Comparison of ENCODE assay signal across 17 cellular contexts in the genomic region with DNA sequence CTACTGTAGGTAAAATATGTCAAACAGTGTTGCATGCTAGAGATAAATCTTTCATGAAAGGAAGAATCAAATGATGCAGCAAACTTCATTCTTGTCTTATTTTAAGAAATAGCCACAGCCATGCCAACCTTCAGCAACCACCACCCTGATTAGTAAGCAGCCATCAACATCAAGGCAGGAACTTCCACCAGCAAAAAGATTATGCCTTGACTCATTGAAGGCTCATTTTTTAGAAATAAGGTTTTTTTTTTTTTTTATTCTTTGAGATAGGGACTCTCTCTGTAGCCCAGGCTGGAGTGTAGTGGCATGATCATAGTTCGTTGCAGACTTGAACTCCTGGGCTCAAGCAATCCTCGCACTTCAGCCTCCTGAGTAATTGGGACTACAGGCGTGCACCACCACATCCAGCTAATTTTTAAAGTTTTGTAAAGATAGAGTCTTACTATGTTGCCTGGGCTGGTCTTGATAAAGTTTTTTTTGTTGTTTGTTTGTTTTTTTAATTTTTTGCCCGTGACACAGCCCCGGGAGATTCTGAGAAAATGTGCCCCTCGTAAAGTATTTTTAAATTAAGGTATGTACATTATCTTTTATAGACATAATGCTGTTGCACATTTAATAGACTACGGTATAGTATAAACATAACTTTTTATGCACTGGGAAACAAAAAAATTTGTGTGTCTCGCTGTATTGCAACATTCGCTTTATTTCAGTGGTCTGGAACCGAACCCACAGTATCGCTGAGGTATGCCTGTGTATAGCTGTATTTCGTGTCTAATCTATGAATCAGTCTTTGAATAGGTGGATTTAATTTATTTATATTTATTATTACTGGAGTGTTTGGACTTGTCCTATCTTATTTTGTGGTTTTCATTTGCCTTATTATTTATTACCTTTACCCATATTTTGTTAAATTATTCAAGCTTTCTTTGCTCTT. TPM values are rescaled to one million over a fixed set of nuclear protein-coding genes. Genes with fewer than 3 reads are reported as not detected.
A peak's percentile ranks its signal among the peaks of the same experiment; 100 is the strongest.
DNase-seq lines count a peak whose midpoint lies in the region; ATAC-seq and TF ChIP-seq lines count a peak whose summit lies in the region.
"Had no signal": no experiment of that assay in that cellular context is flagged by ENCODE, and none has a peak within 500 bp of the region (broad histone marks: within the 10 kb centered on the region; RNA-seq: fewer than 3 reads in every experiment).

No MANE protein-coding gene starts in this region.

- intact Hi-C loops in activated CD8-positive, alpha-beta T cell treated with anti-CD3 and anti-CD28 coated beads for 36 hours (cut with micrococcal nuclease), result no loop called here
- intact Hi-C loops in naive thymus-derived CD4-positive, alpha-beta T cell (cut with micrococcal nuclease), result loop anchor here (2.0 kb wide), 3 partner anchors 13 to 19 kb away; no protein-coding TSS in a partner anchor
- intact Hi-C loops in breast epithelium (cut with DNase I; ENCODE audit: low total_unique reads) (no loop called here), colonic mucosa (cut with DNase I) (no loop called here)

- no peaks in the 10 kb centered on the region for H3K27me3 Mint-ChIP-seq in activated CD8-positive, alpha-beta T cell treated with anti-CD3 and anti-CD28 coated beads for 36 hours
- no peaks in the 10 kb centered on the region for H3K27me3 Mint-ChIP-seq in activated CD8-positive, alpha-beta T cell treated with anti-CD3 and anti-CD28 coated beads, Interleukin-2, amount 10 ng/mL, durations not matched to agents 7 days and 5 days (ENCODE audit: low read depth)
- H3K27me3 Mint-ChIP-seq in CD8-positive, alpha-beta memory T cell, result no peaks in the 10 kb centered on the region
- H3K27me3 Mint-ChIP-seq in naive thymus-derived CD4-positive, alpha-beta T cell, result no peaks in the 10 kb centered on the region

- no peak for TF ChIP-seq CTCF in activated CD8-positive, alpha-beta T cell treated with anti-CD3 and anti-CD28 coated beads for 36 hours (IDR thresholded peaks at IDR 0.05)
- TF ChIP-seq CTCF in breast epithelium (IDR thresholded peaks at IDR 0.05), result no peak
- TF ChIP-seq CTCF in colonic mucosa (IDR thresholded peaks at IDR 0.05), result no peak

- no peaks in the 10 kb centered on the region for H3K9me3 ChIP-seq in CD8-positive, alpha-beta memory T cell (ENCODE audit: low read length)
- H3K9me3 ChIP-seq in naive thymus-derived CD4-positive, alpha-beta T cell (ENCODE audit: control insufficient read depth in 2 of 3, low read length in 3 of 3), result no peaks in the 10 kb centered on the region
- H3K9me3 ChIP-seq in breast epithelium (no peaks in the 10 kb centered on the region), colonic mucosa (no peaks in the 10 kb centered on the region)

- POLR2A ChIA-PET in activated CD8-positive, alpha-beta T cell treated with anti-CD3 and anti-CD28 coated beads for 36 hours (lab: Charles Lee), result no interaction called here
- POLR2A ChIA-PET in activated CD8-positive, alpha-beta T cell treated with anti-CD3 and anti-CD28 coated beads, Interleukin-2, amount 10 ng/mL, durations not matched to agents 7 days and 5 days (lab: Charles Lee), result no interaction called here
- POLR2A ChIA-PET in CD8-positive, alpha-beta memory T cell (lab: Charles Lee), result interaction anchor here (0.7 to 0.9 kb wide), 2 partner anchors 13 to 37 kb away, joined by 3 read pairs; no protein-coding TSS in a partner anchor
- POLR2A ChIA-PET in naive thymus-derived CD4-positive, alpha-beta T cell (lab: Charles Lee), result interaction anchor here (1.1 to 2.2 kb wide), 2 partner anchors 10 to 13 kb away, joined by 3 to 8 read pairs; no protein-coding TSS in a partner anchor

- no peak for DNase-seq in activated CD8-positive, alpha-beta T cell treated with anti-CD3 and anti-CD28 coated beads for 36 hours
- no peak for DNase-seq in activated CD8-positive, alpha-beta T cell treated with anti-CD3 and anti-CD28 coated beads, Interleukin-2, amount 10 ng/mL, durations not matched to agents 7 days and 5 days
- no peak for DNase-seq in CD8-positive, alpha-beta memory T cell
- DNase-seq in amniotic epithelial cell (ENCODE audit: low read depth) (peak; percentile 74), breast epithelium (ENCODE audit: low spot score in 2 of 2) (no peak), colonic mucosa (no peak)
- DNase-seq in naive thymus-derived CD4-positive, alpha-beta T cell, result no peak
- DNase-seq in stimulated activated CD4-positive, alpha-beta T cell treated with anti-CD3 and anti-CD28 coated beads, Interleukin-2, amount 100 ng/mL, for 48 hours, result no peak
- DNase-seq: COR-L47, GF-D8, GOT3, KBM-7, NCI-H1436, NCI-H2029, NCI-H2171, NCI-H446, NCI-H69 had no signal

- H3K36me3 Mint-ChIP-seq in activated CD8-positive, alpha-beta T cell treated with anti-CD3 and anti-CD28 coated beads for 36 hours (ENCODE audit: low read depth), result peaks cover 58% of the 10 kb centered on the region
- H3K36me3 Mint-ChIP-seq in activated CD8-positive, alpha-beta T cell treated with anti-CD3 and anti-CD28 coated beads, Interleukin-2, amount 10 ng/mL, durations not matched to agents 7 days and 5 days (ENCODE audit: low read depth), result peaks cover 75% of the 10 kb centered on the region
- peaks cover 33 to 78% (median 39%) of the 10 kb centered on the region in 3 donors for H3K36me3 Mint-ChIP-seq in CD8-positive, alpha-beta memory T cell
- H3K36me3 Mint-ChIP-seq in naive thymus-derived CD4-positive, alpha-beta T cell, result peaks cover 27 to 61% (median 53%) of the 10 kb centered on the region in 5 donors

- H3K36me3 ChIP-seq in CD8-positive, alpha-beta memory T cell (ENCODE audit: insufficient read depth, low read length), result peaks cover 2% of the 10 kb centered on the region
- peaks cover 0 to 5% (median 0%) of the 10 kb centered on the region in 3 experiments for H3K36me3 ChIP-seq in naive thymus-derived CD4-positive, alpha-beta T cell (ENCODE audit: control insufficient read depth in 2 of 3, insufficient read depth in 3 of 3, low read length in 3 of 3)
- H3K36me3 ChIP-seq in breast epithelium (no peaks in the 10 kb centered on the region), colonic mucosa (no peaks in the 10 kb centered on the region)

- H3K27ac Mint-ChIP-seq in activated CD8-positive, alpha-beta T cell treated with anti-CD3 and anti-CD28 coated beads for 36 hours, result peak overlapping the region; percentile 89
- no peak overlapping the region for H3K27ac Mint-ChIP-seq in activated CD8-positive, alpha-beta T cell treated with anti-CD3 and anti-CD28 coated beads, Interleukin-2, amount 10 ng/mL, durations not matched to agents 7 days and 5 days
- peak overlapping the region in 6 of 8 donors; percentile 9 to 89 (median 52) for H3K27ac Mint-ChIP-seq in CD8-positive, alpha-beta memory T cell
- peak overlapping the region in 7 of 9 donors; percentile 1 to 80 (median 65) for H3K27ac Mint-ChIP-seq in naive thymus-derived CD4-positive, alpha-beta T cell

- H3K27me3 ChIP-seq in CD8-positive, alpha-beta memory T cell (ENCODE audit: insufficient read depth, low read length, poor library complexity, severe bottlenecking), result no peaks in the 10 kb centered on the region
- H3K27me3 ChIP-seq in naive thymus-derived CD4-positive, alpha-beta T cell (ENCODE audit: control insufficient read depth in 2 of 2, insufficient read depth in 2 of 2, low read length in 2 of 2), result no peaks in the 10 kb centered on the region
- H3K27me3 ChIP-seq in breast epithelium (no peaks in the 10 kb centered on the region), colonic mucosa (no peaks in the 10 kb centered on the region)

- CTCF ChIA-PET in activated CD8-positive, alpha-beta T cell treated with anti-CD3 and anti-CD28 coated beads for 36 hours (lab: Charles Lee), result no interaction called here
- CTCF ChIA-PET in activated CD8-positive, alpha-beta T cell treated with anti-CD3 and anti-CD28 coated beads, Interleukin-2, amount 10 ng/mL, durations not matched to agents 7 days and 5 days (lab: Charles Lee), result no interaction called here
- CTCF ChIA-PET in CD8-positive, alpha-beta memory T cell (lab: Charles Lee), result no interaction called here
- CTCF ChIA-PET in naive thymus-derived CD4-positive, alpha-beta T cell (lab: Charles Lee), result no interaction called here

- peaks cover 70% of the 10 kb centered on the region for H3K4me1 Mint-ChIP-seq in activated CD8-positive, alpha-beta T cell treated with anti-CD3 and anti-CD28 coated beads for 36 hours (ENCODE audit: low read depth)
- H3K4me1 Mint-ChIP-seq in activated CD8-positive, alpha-beta T cell treated with anti-CD3 and anti-CD28 coated beads, Interleukin-2, amount 10 ng/mL, durations not matched to agents 7 days and 5 days (ENCODE audit: low read depth), result peaks cover 57% of the 10 kb centered on the region
- H3K4me1 Mint-ChIP-seq in CD8-positive, alpha-beta memory T cell, result peaks cover 72 to 92% (median 90%) of the 10 kb centered on the region in 3 donors
- peaks cover 40 to 94% (median 91%) of the 10 kb centered on the region in 7 donors for H3K4me1 Mint-ChIP-seq in naive thymus-derived CD4-positive, alpha-beta T cell

- no peak overlapping the region for H3K27ac ChIP-seq in CD8-positive, alpha-beta memory T cell (ENCODE audit: low read depth, low read length)
- no peak overlapping the region for H3K27ac ChIP-seq in naive thymus-derived CD4-positive, alpha-beta T cell (ENCODE audit: low read depth, low read length)
- H3K27ac ChIP-seq in breast epithelium, result no peak overlapping the region
- H3K27ac ChIP-seq in colonic mucosa, result no peak overlapping the region

- H3K9ac ChIP-seq in colonic mucosa (ENCODE audit: low read depth in 2 of 2, low read length in 2 of 2), result no peak overlapping the region

- H3K4me3 Mint-ChIP-seq in activated CD8-positive, alpha-beta T cell treated with anti-CD3 and anti-CD28 coated beads for 36 hours, result no peak overlapping the region
- H3K4me3 Mint-ChIP-seq in activated CD8-positive, alpha-beta T cell treated with anti-CD3 and anti-CD28 coated beads, Interleukin-2, amount 10 ng/mL, durations not matched to agents 7 days and 5 days, result no peak overlapping the region
- peak overlapping the region in 3 of 7 donors; percentile 1 to 63 (median 28) for H3K4me3 Mint-ChIP-seq in CD8-positive, alpha-beta memory T cell
- H3K4me3 Mint-ChIP-seq in naive thymus-derived CD4-positive, alpha-beta T cell, result peak overlapping the region in 9 of 10 donors; percentile 16 to 73 (median 49)

- H3K4me3 ChIP-seq in CD8-positive, alpha-beta memory T cell (ENCODE audit: low read length), result no peak overlapping the region
- no peak overlapping the region for H3K4me3 ChIP-seq in naive thymus-derived CD4-positive, alpha-beta T cell (ENCODE audit: low read length)
- H3K4me3 ChIP-seq in breast epithelium, result no peak overlapping the region
- H3K4me3 ChIP-seq in colonic mucosa, result no peak overlapping the region

- no peak for TF ChIP-seq POLR2A in breast epithelium (IDR thresholded peaks at IDR 0.05)

- peak; percentile 54 for ATAC-seq in activated CD8-positive, alpha-beta T cell treated with anti-CD3 and anti-CD28 coated beads for 36 hours
- no peak for ATAC-seq in activated CD8-positive, alpha-beta T cell treated with anti-CD3 and anti-CD28 coated beads, Interleukin-2, amount 10 ng/mL, durations not matched to agents 7 days and 5 days
- no peak for ATAC-seq in naive thymus-derived CD4-positive, alpha-beta T cell

- H3K4me1 ChIP-seq in CD8-positive, alpha-beta memory T cell (ENCODE audit: insufficient read depth, low read length), result peaks cover 64% of the 10 kb centered on the region
- H3K4me1 ChIP-seq in naive thymus-derived CD4-positive, alpha-beta T cell (ENCODE audit: control insufficient read depth in 2 of 2, insufficient read depth in 2 of 2, low read length in 2 of 2), result peaks cover 28 to 30% of the 10 kb centered on the region in 2 donors
- H3K4me1 ChIP-seq in breast epithelium (no peaks in the 10 kb centered on the region), colonic mucosa (no peaks in the 10 kb centered on the region)

- H3K9me3 Mint-ChIP-seq in activated CD8-positive, alpha-beta T cell treated with anti-CD3 and anti-CD28 coated beads for 36 hours, result peaks cover 3% of the 10 kb centered on the region
- H3K9me3 Mint-ChIP-seq in activated CD8-positive, alpha-beta T cell treated with anti-CD3 and anti-CD28 coated beads, Interleukin-2, amount 10 ng/mL, durations not matched to agents 7 days and 5 days (ENCODE audit: insufficient read depth), result peaks cover 5% of the 10 kb centered on the region
- no peaks in the 10 kb centered on the region for H3K9me3 Mint-ChIP-seq in CD8-positive, alpha-beta memory T cell
- H3K9me3 Mint-ChIP-seq in naive thymus-derived CD4-positive, alpha-beta T cell, result peaks cover 0 to 6% (median 0%) of the 10 kb centered on the region in 11 donors

RNA-seq across cellular contexts. Expression of gene SNRK, which starts 23.3 kb away (rescaled TPM):
- 10 to 100 TPM; 28.9 to 29.2 TPM for total RNA-seq in activated CD8-positive, alpha-beta T cell treated with anti-CD3 and anti-CD28 coated beads for 36 hours
- total RNA-seq in activated CD8-positive, alpha-beta T cell treated with anti-CD3 and anti-CD28 coated beads, Interleukin-2, amount 10 ng/mL, durations not matched to agents 7 days and 5 days, result 10 to 100 TPM; 55.5 to 55.7 TPM
- total RNA-seq in CD8-positive, alpha-beta memory T cell, result 10 to 100 TPM; 34.2 to 35.9 TPM
- 55.1 TPM for polyA plus RNA-seq in CD8-positive, alpha-beta memory T cell
- 100 to 1,000 TPM in 4 of 5 experiments, 10 to 100 TPM in 1; 71.9 to 176 (median 146) TPM for total RNA-seq in naive thymus-derived CD4-positive, alpha-beta T cell
- polyA plus RNA-seq in naive thymus-derived CD4-positive, alpha-beta T cell, result 10 to 100 TPM; 63.4 to 66.2 TPM
- total RNA-seq in breast epithelium, result 10 to 100 TPM; 52.0 to 84.9 (median 72.8) TPM
- 10 to 100 TPM; 19.7 to 48.2 TPM for total RNA-seq in colonic mucosa

Comparison
In these comparisons a context has a peak if more than half of its experiments do, and no peak if none do; other contexts are left out.
1. H3K4me3 Mint-ChIP-seq: peak in naive thymus-derived CD4-positive, alpha-beta T cell (9 of 10); none in activated CD8-positive, alpha-beta T cell treated with anti-CD3 and anti-CD28 coated beads for 36 hours (single experiment) and activated CD8-positive, alpha-beta T cell treated with anti-CD3 and anti-CD28 coated beads, Interleukin-2, amount 10 ng/mL, durations not matched to agents 7 days and 5 days (single experiment).
2. POLR2A ChIA-PET loops: an anchor here in CD8-positive, alpha-beta memory T cell (0.7 to 0.9 kb wide) and naive thymus-derived CD4-positive, alpha-beta T cell (1.1 to 2.2 kb wide); none called in activated CD8-positive, alpha-beta T cell treated with anti-CD3 and anti-CD28 coated beads for 36 hours and activated CD8-positive, alpha-beta T cell treated with anti-CD3 and anti-CD28 coated beads, Interleukin-2, amount 10 ng/mL, durations not matched to agents 7 days and 5 days.
3. intact Hi-C loops: an anchor here in naive thymus-derived CD4-positive, alpha-beta T cell (2.0 kb wide); none called in activated CD8-positive, alpha-beta T cell treated with anti-CD3 and anti-CD28 coated beads for 36 hours, breast epithelium and colonic mucosa.